20 cellular contexts compared by ENCODE assay signal in the genomic region with DNA sequence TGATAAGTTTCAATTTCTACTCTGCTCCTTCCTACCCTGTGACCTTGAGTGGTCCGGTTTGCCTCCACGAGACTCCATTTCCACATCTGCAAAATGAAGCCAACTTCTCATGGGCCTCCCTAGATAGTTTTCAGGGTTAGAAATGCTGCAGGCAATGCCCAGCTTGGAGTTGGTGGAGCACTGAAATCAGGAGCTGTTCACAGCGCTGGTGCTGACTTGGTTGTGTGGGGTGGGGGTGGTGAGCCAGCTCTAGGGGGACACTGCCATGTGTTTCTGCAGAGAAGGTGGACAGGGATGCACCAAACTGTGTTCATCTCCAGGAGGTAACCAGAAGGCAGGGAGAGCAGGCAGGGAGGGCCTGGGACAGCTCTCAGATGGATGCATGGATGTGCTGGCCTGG. TPM values are rescaled to one million over a fixed set of nuclear protein-coding genes. Genes with fewer than 3 reads are reported as not detected.
DNase-seq lines count a peak whose midpoint lies in the region; ATAC-seq, FAIRE-seq and TF ChIP-seq lines count a peak whose summit lies in the region.
"Had no signal": no experiment of that assay in that cellular context is flagged by ENCODE, and none has a peak within 500 bp of the region (broad histone marks: within the 10 kb centered on the region; RNA-seq: fewer than 3 reads in every experiment).

No MANE protein-coding gene starts in this region.

- ATAC-seq in K562 (no peak), HG03045 (IDR thresholded peaks at IDR 0.05; ENCODE audit: unreplicated experiment) (no peak)
- ATAC-seq: Right ventricle myocardium inferior had no signal

- 0% methylated on average over 3 of the region's 3 CpGs for WGBS in K562 (ENCODE audit: insufficient coverage, low coverage, missing lambda C conversion rate)
- 85% methylated on average over 3 of the region's 3 CpGs for WGBS in hepatocyte (ENCODE audit: low lambda C conversion rate, missing lambda C conversion rate)

- H3K4me1 ChIP-seq in K562 (replicated peaks in 1 of 2; ENCODE audit: control insufficient read depth in 2 of 2, insufficient read depth in 2 of 2, low read length in 2 of 2), result no peaks in the 10 kb centered on the region
- no peaks in the 10 kb centered on the region for H3K4me1 ChIP-seq in neural progenitor cell
- H3K4me1 ChIP-seq in hepatocyte (ENCODE audit: insufficient read depth), result no peaks in the 10 kb centered on the region
- H3K4me1 ChIP-seq: HAP-1 had no signal

- no peaks in the 10 kb centered on the region for H3F3A ChIP-seq in neural progenitor cell (ENCODE audit: low read depth)

- in situ Hi-C loops in KBM-7 (cut with MboI; ENCODE audit: low pct_unique_long_range_greater_than_20kb, low sequenced_read_pairs), result no loop called here
- in situ Hi-C loops in K562 (cut with MboI), result no loop called here

- peak overlapping the region; percentile 79 for H3K27ac Mint-ChIP-seq in neural progenitor cell
- H3K27ac Mint-ChIP-seq: B cell had no signal

- H3K79me2 ChIP-seq in K562 (ENCODE audit: control insufficient read depth, insufficient read depth, low read length) (no peaks in the 10 kb centered on the region), neural progenitor cell (ENCODE audit: low read depth) (no peaks in the 10 kb centered on the region), hepatocyte (no peaks in the 10 kb centered on the region)

- H3K4me3 ChIP-seq in K562, result no peak overlapping the region
- H3K4me3 ChIP-seq in neural progenitor cell, result no peak overlapping the region
- no peak overlapping the region for H3K4me3 ChIP-seq in hepatocyte
- H3K4me3 ChIP-seq: HAP-1, PC-9, SK-N-MC had no signal

- H3K4me3 Mint-ChIP-seq in neural progenitor cell, result no peak overlapping the region
- H3K4me3 Mint-ChIP-seq: B cell had no signal

- intact Hi-C loops in K562 (cut with micrococcal nuclease), result no loop called here

- no peaks in the 10 kb centered on the region for H3K36me3 ChIP-seq in K562 (ENCODE audit: control insufficient read depth, insufficient read depth, low read length)
- H3K36me3 ChIP-seq in neural progenitor cell, result no peaks in the 10 kb centered on the region
- H3K36me3 ChIP-seq in hepatocyte (replicated peaks; ENCODE audit: insufficient read depth, low read depth), result no peaks in the 10 kb centered on the region
- H3K36me3 ChIP-seq: HAP-1 had no signal

- CTCF ChIA-PET in K562 (lab: Yijun Ruan, JAX; ENCODE audit: low intra/inter-chr PET ratio), result no interaction called here

- no peak for TF ChIP-seq RAD21 in K562 (CRISPR knock-in tag; conservative IDR thresholded peaks at IDR 0.05 in 1 of 2, IDR thresholded peaks at IDR 0.05 in 1 of 2)

- H2AFZ ChIP-seq in K562 (ENCODE audit: low read depth, low read length), result no peak overlapping the region
- no peak overlapping the region for H2AFZ ChIP-seq in neural progenitor cell (replicated peaks)
- no peak overlapping the region for H2AFZ ChIP-seq in hepatocyte
- H2AFZ ChIP-seq: PC-9 had no signal

- no peak for TF ChIP-seq EP300 in K562 (IDR thresholded peaks at IDR 0.05; ENCODE audit: low read length)

- POLR2A ChIA-PET in K562 (lab: Yijun Ruan, JAX), result no interaction called here

- no peak overlapping the region for H3K27ac ChIP-seq in K562 (ENCODE audit: extremely low read depth, low read depth, low read length)
- H3K27ac ChIP-seq in neural progenitor cell, result no peak overlapping the region
- no peak overlapping the region for H3K27ac ChIP-seq in hepatocyte
- H3K27ac ChIP-seq: PC-9, SK-N-MC had no signal

- no peak for FAIRE-seq in K562 (lab: Jason Lieb, UNC)

- no peaks in the 10 kb centered on the region for H3K9me3 Mint-ChIP-seq in neural progenitor cell
- H3K9me3 Mint-ChIP-seq: CD4-positive, alpha-beta memory T cell had no signal

- H3K9ac ChIP-seq in K562 (ENCODE audit: insufficient read depth in 1 of 2, low read depth in 2 of 2, low read length in 2 of 2), result no peak overlapping the region
- H3K9ac ChIP-seq in neural progenitor cell, result no peak overlapping the region

- H3K9me2 ChIP-seq in hepatocyte (replicated peaks; ENCODE audit: insufficient read depth), result no peaks in the 10 kb centered on the region

- H3K9me3 ChIP-seq in K562 (replicated peaks; ENCODE audit: control insufficient read depth, insufficient read depth, low read depth, low read length) (no peaks in the 10 kb centered on the region), neural progenitor cell (ENCODE audit: low read depth) (no peaks in the 10 kb centered on the region), hepatocyte (ENCODE audit: low read depth) (no peaks in the 10 kb centered on the region)
- H3K9me3 ChIP-seq: HAP-1 had no signal

- no peak for TF ChIP-seq POLR2A in K562 (conservative IDR thresholded peaks at IDR 0.05)

- DNase-seq in ELF-1 (ENCODE audit: low read depth, low spot score) (peak; percentile 10), KBM-7 (peak; percentile 8), K562 (ENCODE audit: extremely low read depth in 1 of 4, low spot score in 3 of 4) (no peak), neural progenitor cell (ENCODE audit: low spot score) (peak; percentile 27), midbrain (lab: John Stamatoyannopoulos, UW) (no peak), hepatocyte (ENCODE audit: low spot score) (no peak)
- DNase-seq: CD4-positive, alpha-beta memory T cell; NCI-H1092; NCI-H2107; NCI-H226; NCI-H526; PC-9 had no signal

- no peak overlapping the region for H3K4me2 ChIP-seq in K562 (ENCODE audit: insufficient read depth, low read length)
- H3K4me2 ChIP-seq in neural progenitor cell, result no peak overlapping the region
- H3K4me2 ChIP-seq in hepatocyte, result no peak overlapping the region
- H3K4me2 ChIP-seq: PC-9 had no signal

- no peaks in the 10 kb centered on the region for H3K9me1 ChIP-seq in K562 (ENCODE audit: control insufficient read depth, insufficient read depth, low read length)

- H3K27me3 Mint-ChIP-seq in neural progenitor cell (ENCODE audit: insufficient read depth, low read depth), result no peaks in the 10 kb centered on the region
- H3K27me3 Mint-ChIP-seq: CD4-positive, alpha-beta memory T cell had no signal

- peaks cover 0 to 22% of the 10 kb centered on the region in 2 experiments; a peak in 2 of 5 replicates for H3K27me3 ChIP-seq in K562 (ENCODE audit: control insufficient read depth in 2 of 2, insufficient read depth in 2 of 2, low read length in 2 of 2)
- H3K27me3 ChIP-seq in neural progenitor cell, result no peaks in the 10 kb centered on the region
- no peaks in the 10 kb centered on the region for H3K27me3 ChIP-seq in hepatocyte

- H3K36me3 Mint-ChIP-seq in neural progenitor cell, result no peaks in the 10 kb centered on the region
- H3K36me3 Mint-ChIP-seq: CD4-positive, alpha-beta memory T cell had no signal

- H4K20me1 ChIP-seq in K562 (replicated peaks; ENCODE audit: control insufficient read depth, insufficient read depth, low read length) (no peaks in the 10 kb centered on the region), neural progenitor cell (ENCODE audit: low read depth) (no peaks in the 10 kb centered on the region), hepatocyte (ENCODE audit: insufficient read depth, poor library complexity, severe bottlenecking) (no peaks in the 10 kb centered on the region)

- TF ChIP-seq CTCF in K562 (IDR thresholded peaks at IDR 0.05 in 2 of 3, conservative IDR thresholded peaks at IDR 0.05 in 1 of 3; ENCODE audit: insufficient read depth in 2 of 3, low read depth in 1 of 3, low read length in 3 of 3) (no peak), neural progenitor cell (IDR thresholded peaks at IDR 0.05) (no peak), hepatocyte (IDR thresholded peaks at IDR 0.05; ENCODE audit: poor library complexity) (no peak)

- no TSS peak for BruUV-seq in K562 (replicated peaks; lab: Mats Ljungman, UMichigan)

- H3K4me1 Mint-ChIP-seq in neural progenitor cell, result no peaks in the 10 kb centered on the region
- H3K4me1 Mint-ChIP-seq: B cell had no signal

TF ChIP-seq in K562, 482 proteins besides CTCF, POLR2A, EP300 and RAD21 (continues in another document):
- TF ChIP-seq TAL1 (IDR thresholded peaks at IDR 0.05), result no peak
- TF ChIP-seq ZNF766 (CRISPR knock-in tag; conservative IDR thresholded peaks at IDR 0.05), result no peak
- no peak for TF ChIP-seq SAFB2 (IDR thresholded peaks at IDR 0.05; ENCODE audit: borderline replicate concordance, low read depth, low read length, severe bottlenecking)
- no peak for TF ChIP-seq BRD9 (IDR thresholded peaks at IDR 0.05; ENCODE audit: low read depth, partially characterized antibody)
- no peak for TF ChIP-seq FOXK2 (conservative IDR thresholded peaks at IDR 0.05 in 1 of 2, IDR thresholded peaks at IDR 0.05 in 1 of 2; ENCODE audit: low read depth in 2 of 2)
- TF ChIP-seq ZNF23 (CRISPR knock-in tag; IDR thresholded peaks at IDR 0.05), result no peak

RNA-seq across cellular contexts. Expression of a gene that starts 37.0 kb away (rescaled TPM):
- 0.12 TPM in 1 of 2 replicates, not detected in the other for total RNA-seq in K562 (2011; cell fraction: chromatin; rRNA removed; ENCODE audit: low replicate concordance)
- not detected in 2 replicates for total RNA-seq in K562 (2011; cell fraction: nucleolus; rRNA removed)
- not detected in 2 replicates for total RNA-seq in K562 (2011; cell fraction: nucleoplasm; rRNA removed)
- not detected in 2 replicates for total RNA-seq in K562 (2014; rRNA removed)
- not detected in 2 replicates for total RNA-seq in K562 (2014; rRNA removed; fragmentation: Illumina TruSeq; extraction: Trizol)
- total RNA-seq in K562 (2015; rRNA removed; fragmentation: Illumina TruSeq; extraction: Trizol), result not detected in 2 replicates
- total RNA-seq in K562 (2021), result not detected in 2 replicates
- polyA plus RNA-seq in K562 (2011; rRNA removed), result 0.01 TPM in 1 of 2 replicates, not detected in the other
- 0.03 TPM in 2 replicates for polyA plus RNA-seq in K562 (2011; cell fraction: cytosol; rRNA removed)
- 0.04 TPM in 1 of 2 replicates, not detected in the other for polyA plus RNA-seq in K562 (2011; cell fraction: nucleus; rRNA removed)
- polyA plus RNA-seq in K562 (2012), result 0.03 TPM in 1 of 2 replicates, not detected in the other
- not detected in 2 replicates for polyA plus RNA-seq in K562 (2014; fragmentation: Illumina TruSeq; extraction: Trizol)
- polyA plus RNA-seq in K562 (2014; fragmentation: Nextera tagmentation; extraction: Ambion mirVana), result not detected
- not detected in 2 replicates for polyA plus RNA-seq in K562 (2014; rRNA removed)
- polyA minus RNA-seq in K562 (2011; rRNA and poly(A)+ RNA removed), result not detected in 2 replicates
- not detected in 2 replicates for polyA minus RNA-seq in K562 (2011; cell fraction: cytosol; rRNA and poly(A)+ RNA removed)
- polyA minus RNA-seq in K562 (2011; cell fraction: nucleus; rRNA and poly(A)+ RNA removed), result not detected in 2 replicates
- 1.1 and 1.8 TPM in 2 replicates for total RNA-seq in neural progenitor cell (ENCODE audit: low replicate concordance)
- total RNA-seq in hepatocyte, result 3.1 and 3.5 TPM in 2 replicates
- 1.7 TPM in 2 replicates for polyA plus RNA-seq in hepatocyte
- total RNA-seq: Daoy, HT1080, M059J had no signal

Comparison
In these comparisons a context has a peak if more than half of its experiments do, and no peak if none do; other contexts are left out.
1. DNase-seq: peak in ELF-1 (single experiment), KBM-7 (single experiment) and neural progenitor cell (single experiment); none in K562 (0 of 4), midbrain (single experiment) and hepatocyte (single experiment).